Comparison of ENCODE assay signal across 18 cellular contexts in the genomic region with DNA sequence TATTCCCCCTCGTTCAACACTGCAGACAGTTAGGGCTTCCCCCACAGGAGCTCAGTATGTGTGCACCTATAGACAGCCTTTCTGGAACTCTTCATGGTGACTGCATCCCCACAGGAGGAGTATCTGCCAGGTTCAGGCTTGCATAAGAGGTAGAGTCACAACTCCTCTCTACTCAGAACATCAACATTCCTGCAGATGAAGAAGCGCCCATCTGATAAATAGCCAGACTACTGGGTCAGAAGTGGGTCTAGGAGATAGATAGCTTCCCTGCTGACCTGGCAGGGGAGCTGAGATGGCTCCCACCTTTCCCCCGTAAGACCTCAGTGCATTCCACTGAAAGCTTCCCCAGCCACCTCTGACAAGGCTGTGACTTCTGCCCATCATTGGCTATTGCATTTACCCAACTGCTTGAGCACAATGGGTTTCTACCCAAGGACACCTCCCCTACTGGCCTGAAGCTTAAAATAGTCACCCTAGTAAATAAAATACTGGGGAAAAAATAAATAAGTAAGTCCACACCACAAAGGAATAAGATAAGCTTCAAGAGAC.
"Had no signal": no experiment of that assay in that cellular context is flagged by ENCODE, and none has a peak within 500 bp of the region (broad histone marks: within the 10 kb centered on the region; RNA-seq: fewer than 3 reads in every experiment).

No MANE protein-coding gene starts in this region.

- ATAC-seq: left cardiac atrium had no signal

- H3K27me3 ChIP-seq: foreskin keratinocyte, tibial artery, upper lobe of right lung had no signal

- H3K27ac ChIP-seq: foreskin keratinocyte, left ventricle myocardium inferior, lower lobe of right lung, tibial artery, upper lobe of right lung had no signal

- H3K4me1 Mint-ChIP-seq: nephron progenitor cell had no signal

- H3K9me3 Mint-ChIP-seq: dendritic cell treated with granulocyte-macrophage colony-stimulating factor and Interleukin-4, amounts not matched to agents 40 ng/mL and 50 ng/mL, for 4 days; effector memory CD8-positive, alpha-beta T cell had no signal

- H3K4me3 ChIP-seq: left ventricle myocardium inferior, lower lobe of right lung, tibial artery, upper lobe of right lung had no signal

- H3K9me3 ChIP-seq: left ventricle myocardium inferior, lower lobe of right lung, tibial artery, upper lobe of right lung had no signal

- H3K4me1 ChIP-seq: foreskin keratinocyte had no signal

- H3K4me3 Mint-ChIP-seq: dendritic cell treated with granulocyte-macrophage colony-stimulating factor and Interleukin-4, amounts not matched to agents 40 ng/mL and 50 ng/mL, for 4 days; memory B cell; nephron progenitor cell had no signal

- DNase-seq: cerebellar nuclear complex; effector memory CD8-positive, alpha-beta T cell; erythroblast; kidney; left cardiac atrium; left ventricle myocardium inferior; lower lobe of right lung; midbrain; nephron progenitor cell; posterior cingulate gyrus; small intestine; stimulated activated CD4-positive, alpha-beta T cell treated with anti-CD3 and anti-CD28 coated beads, Interleukin-12 subunit alpha, Interleukin-12 subunit beta, amount 100 ng/mL, for 4 hours; stimulated activated naive CD4-positive, alpha-beta T cell treated with Interleukin-2 at 50 U/mL for 16 hours; tibial artery; upper lobe of right lung had no signal

- H3K36me3 ChIP-seq: left ventricle myocardium inferior, lower lobe of right lung, tibial artery, upper lobe of right lung had no signal

- H3K27ac Mint-ChIP-seq: dendritic cell treated with granulocyte-macrophage colony-stimulating factor and Interleukin-4, amounts not matched to agents 40 ng/mL and 50 ng/mL, for 4 days; memory B cell; nephron progenitor cell had no signal

- H3K27me3 Mint-ChIP-seq: dendritic cell treated with granulocyte-macrophage colony-stimulating factor and Interleukin-4, amounts not matched to agents 40 ng/mL and 50 ng/mL, for 4 days; effector memory CD8-positive, alpha-beta T cell; memory B cell had no signal
